ENCODE assay signal across 15 cellular contexts in the genomic region with DNA sequence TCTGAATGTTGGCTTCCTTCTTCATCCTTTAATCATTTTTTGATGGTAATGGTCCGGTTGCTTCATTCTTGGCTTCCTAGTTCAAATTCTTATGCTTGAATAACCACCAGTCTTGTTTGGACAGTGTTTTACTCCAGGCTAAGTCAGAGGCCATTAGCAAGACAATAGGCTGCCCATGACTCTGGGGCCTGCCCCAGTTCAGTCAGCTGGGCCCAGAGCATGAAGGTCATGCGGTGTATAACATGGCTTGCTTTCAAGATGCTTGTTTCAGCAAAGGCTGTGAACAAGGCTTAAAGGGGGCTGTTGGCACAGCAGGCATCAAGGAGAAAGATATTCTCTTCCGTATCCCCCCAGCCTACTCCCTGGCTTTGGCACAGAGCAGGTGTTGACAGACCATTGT. TPM values are rescaled to one million over a fixed set of nuclear protein-coding genes. Genes with fewer than 3 reads are reported as not detected.
"Had no signal": no experiment of that assay in that cellular context is flagged by ENCODE, and none has a peak within 500 bp of the region (broad histone marks: within the 10 kb centered on the region; RNA-seq: fewer than 3 reads in every experiment).

No MANE protein-coding gene starts in this region.

- H3K36me3 Mint-ChIP-seq: activated naive CD8-positive, alpha-beta T cell treated with anti-CD3 and anti-CD28 coated beads for 36 hours had no signal

- DNase-seq: activated CD4-positive, alpha-beta T cell treated with anti-CD3 and anti-CD28 coated beads, Interleukin-2, amount 10 ng/mL, durations not matched to agents 7 days and 5 days; activated gamma-delta T cell treated with Interleukin-2 at 50 U/mL for 16 hours; activated naive CD8-positive, alpha-beta T cell treated with anti-CD3 and anti-CD28 coated beads for 36 hours; amygdala; brain microvascular endothelial cell; heart left ventricle; stimulated activated CD4-positive, alpha-beta T cell treated with anti-CD3 and anti-CD28 coated beads, Interleukin-1b, Interleukin-23, amount 100 ng/mL, for 48 hours; stomach; upper lobe of right lung had no signal

- H3K27ac ChIP-seq: brain microvascular endothelial cell, coronary artery, heart left ventricle, stomach, thoracic aorta, upper lobe of right lung had no signal

- H3K9me3 ChIP-seq: heart left ventricle, stomach, thoracic aorta, upper lobe of right lung had no signal

- H3K27me3 ChIP-seq: brain microvascular endothelial cell, heart left ventricle, stomach, upper lobe of right lung had no signal

- H3K9me3 Mint-ChIP-seq: activated CD4-positive, alpha-beta T cell treated with anti-CD3 and anti-CD28 coated beads, Interleukin-2, amount 10 ng/mL, durations not matched to agents 7 days and 5 days; activated naive CD8-positive, alpha-beta T cell treated with anti-CD3 and anti-CD28 coated beads for 36 hours; central memory CD8-positive, alpha-beta T cell had no signal

- H3K4me3 ChIP-seq: coronary artery, heart left ventricle, stomach, thoracic aorta, upper lobe of right lung had no signal

- H3K4me3 Mint-ChIP-seq: activated CD4-positive, alpha-beta T cell treated with anti-CD3 and anti-CD28 coated beads, Interleukin-2, amount 10 ng/mL, durations not matched to agents 7 days and 5 days; activated naive CD8-positive, alpha-beta T cell treated with anti-CD3 and anti-CD28 coated beads for 36 hours; central memory CD8-positive, alpha-beta T cell; neural crest cell had no signal

- ATAC-seq: heart left ventricle, upper lobe of right lung had no signal

- H3K36me3 ChIP-seq: brain microvascular endothelial cell, stomach, thoracic aorta, upper lobe of right lung had no signal

- H3K27me3 Mint-ChIP-seq: activated naive CD8-positive, alpha-beta T cell treated with anti-CD3 and anti-CD28 coated beads for 36 hours had no signal

- H3K4me1 Mint-ChIP-seq: activated CD4-positive, alpha-beta T cell treated with anti-CD3 and anti-CD28 coated beads, Interleukin-2, amount 10 ng/mL, durations not matched to agents 7 days and 5 days; activated naive CD8-positive, alpha-beta T cell treated with anti-CD3 and anti-CD28 coated beads for 36 hours; central memory CD8-positive, alpha-beta T cell had no signal

- H3K27ac Mint-ChIP-seq: activated CD4-positive, alpha-beta T cell treated with anti-CD3 and anti-CD28 coated beads, Interleukin-2, amount 10 ng/mL, durations not matched to agents 7 days and 5 days; activated naive CD8-positive, alpha-beta T cell treated with anti-CD3 and anti-CD28 coated beads for 36 hours had no signal

RNA-seq across cellular contexts. Expression of a gene that starts 13.7 kb away (rescaled TPM):
- total RNA-seq: activated CD4-positive, alpha-beta T cell treated with anti-CD3 and anti-CD28 coated beads, Interleukin-2, amount 10 ng/mL, durations not matched to agents 7 days and 5 days; activated naive CD8-positive, alpha-beta T cell treated with anti-CD3 and anti-CD28 coated beads for 36 hours; fibroblast of lung; neural crest cell; T-helper 2 cell treated with Interferon-gamma antibody and Interleukin-4, amounts not matched to agents 100 ng/mL and 5 ng/mL, for 36 hours had no signal

RNA-seq across cellular contexts. Expression of a gene that starts 57.7 kb away (rescaled TPM):
- total RNA-seq: activated CD4-positive, alpha-beta T cell treated with anti-CD3 and anti-CD28 coated beads, Interleukin-2, amount 10 ng/mL, durations not matched to agents 7 days and 5 days; activated naive CD8-positive, alpha-beta T cell treated with anti-CD3 and anti-CD28 coated beads for 36 hours; neural crest cell; T-helper 2 cell treated with Interferon-gamma antibody and Interleukin-4, amounts not matched to agents 100 ng/mL and 5 ng/mL, for 36 hours had no signal
